1 cellular context compared by ENCODE assay signal in the genomic region with DNA sequence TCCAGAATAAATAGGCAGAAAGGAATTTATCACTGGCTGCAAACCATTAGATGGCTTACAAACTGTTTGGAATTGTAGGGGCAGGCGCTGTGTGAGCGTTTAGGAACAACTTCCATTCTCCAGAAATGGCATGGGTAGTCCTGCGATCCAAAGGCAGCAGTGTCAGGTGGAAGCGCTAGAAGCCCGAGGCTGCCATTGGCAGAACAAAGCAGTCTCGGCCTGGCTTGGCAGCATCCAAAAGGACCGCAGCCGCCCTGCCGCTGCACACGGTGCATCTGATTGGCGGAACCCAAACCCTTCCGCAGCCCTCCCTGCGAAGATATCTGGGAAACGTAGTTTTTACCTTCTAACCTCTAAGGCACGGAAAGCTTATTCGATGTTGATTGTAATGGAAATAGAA.
TF ChIP-seq lines count a peak whose summit lies in the region.

No MANE protein-coding gene starts in this region.

TF ChIP-seq in GM12878, 131 proteins besides CTCF, POLR2A, EP300 and RAD21 (continued from another document):
- TF ChIP-seq, protein P1, sequence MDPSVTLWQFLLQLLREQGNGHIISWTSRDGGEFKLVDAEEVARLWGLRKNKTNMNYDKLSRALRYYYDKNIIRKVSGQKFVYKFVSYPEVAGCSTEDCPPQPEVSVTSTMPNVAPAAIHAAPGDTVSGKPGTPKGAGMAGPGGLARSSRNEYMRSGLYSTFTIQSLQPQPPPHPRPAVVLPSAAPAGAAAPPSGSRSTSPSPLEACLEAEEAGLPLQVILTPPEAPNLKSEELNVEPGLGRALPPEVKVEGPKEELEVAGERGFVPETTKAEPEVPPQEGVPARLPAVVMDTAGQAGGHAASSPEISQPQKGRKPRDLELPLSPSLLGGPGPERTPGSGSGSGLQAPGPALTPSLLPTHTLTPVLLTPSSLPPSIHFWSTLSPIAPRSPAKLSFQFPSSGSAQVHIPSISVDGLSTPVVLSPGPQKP (IDR thresholded peaks at IDR 0.05; ENCODE audit: low read depth, low read length): no peak
- TF ChIP-seq ZNF274 (IDR thresholded peaks at IDR 0.05; ENCODE audit: insufficient read depth, insufficient read length) (no peak), MYB (IDR thresholded peaks at IDR 0.05; ENCODE audit: borderline replicate concordance, low read depth, low read length) (no peak), SIX5 (IDR thresholded peaks at IDR 0.05; ENCODE audit: low read depth, low read length, severe bottlenecking) (peak; percentile 59), KLF5 (IDR thresholded peaks at IDR 0.05; ENCODE audit: partially characterized antibody) (no peak), WRNIP1 (IDR thresholded peaks at IDR 0.05; ENCODE audit: borderline replicate concordance, low read depth, low read length) (no peak), CBX3 (IDR thresholded peaks at IDR 0.05; ENCODE audit: borderline replicate concordance, low read depth) (no peak), NR2C1 (IDR thresholded peaks at IDR 0.05) (peak; percentile 58), HCFC1 (IDR thresholded peaks at IDR 0.05; ENCODE audit: low read length) (peak; percentile 56), NFXL1 (IDR thresholded peaks at IDR 0.05; ENCODE audit: borderline replicate concordance) (no peak)
- TF ChIP-seq, protein P2, sequence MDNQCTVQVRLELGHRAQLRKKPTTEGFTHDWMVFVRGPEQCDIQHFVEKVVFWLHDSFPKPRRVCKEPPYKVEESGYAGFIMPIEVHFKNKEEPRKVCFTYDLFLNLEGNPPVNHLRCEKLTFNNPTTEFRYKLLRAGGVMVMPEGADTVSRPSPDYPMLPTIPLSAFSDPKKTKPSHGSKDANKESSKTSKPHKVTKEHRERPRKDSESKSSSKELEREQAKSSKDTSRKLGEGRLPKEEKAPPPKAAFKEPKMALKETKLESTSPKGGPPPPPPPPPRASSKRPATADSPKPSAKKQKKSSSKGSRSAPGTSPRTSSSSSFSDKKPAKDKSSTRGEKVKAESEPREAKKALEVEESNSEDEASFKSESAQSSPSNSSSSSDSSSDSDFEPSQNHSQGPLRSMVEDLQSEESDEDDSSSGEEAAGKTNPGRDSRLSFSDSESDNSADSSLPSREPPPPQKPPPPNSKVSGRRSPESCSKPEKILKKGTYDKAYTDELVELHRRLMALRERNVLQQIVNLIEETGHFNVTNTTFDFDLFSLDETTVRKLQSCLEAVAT (IDR thresholded peaks at IDR 0.05): no peak
